In genomic region chr10:6151087-6151977, GRCh38 we compare ENCODE assay signal across 1 cellular context.
TF ChIP-seq lines count a peak whose summit lies in the region.

No MANE protein-coding gene starts in this region.

TF ChIP-seq in K562, 482 proteins besides CTCF, POLR2A, EP300 and RAD21 (continued from another document and continues in another):
- TF ChIP-seq TFE3 (CRISPR knock-in tag; IDR thresholded peaks at IDR 0.05): no peak
- TF ChIP-seq UBTF (IDR thresholded peaks at IDR 0.05; ENCODE audit: borderline replicate concordance in 1 of 2, low read depth in 2 of 2, low read length in 2 of 2): peak in 1 of 2 experiments; percentile 50; a peak in 1 of 4 replicates
- peak; percentile 52 to 66; a peak in 2 of 4 replicates for TF ChIP-seq SIN3A (IDR thresholded peaks at IDR 0.05; ENCODE audit: borderline replicate concordance in 2 of 2, control insufficient read depth in 1 of 2, low read depth in 2 of 2, low read length in 2 of 2)
- no peak for TF ChIP-seq ZNF277 (CRISPR knock-in tag; IDR thresholded peaks at IDR 0.05; ENCODE audit: borderline replicate concordance)
- TF ChIP-seq SMARCB1 (IDR thresholded peaks at IDR 0.05; ENCODE audit: insufficient read length, low read depth): no peak
- TF ChIP-seq ZBTB40 (IDR thresholded peaks at IDR 0.05): 0 out of 2 replicates have a peak, but pooled peaks have one; percentile 31
- TF ChIP-seq ZBTB40 (CRISPR knock-in tag; IDR thresholded peaks at IDR 0.05): no peak
- peak; percentile 31; the same call in 1 of the 2 replicates for TF ChIP-seq CC2D1A (IDR thresholded peaks at IDR 0.05)
- peak; percentile 87 for TF ChIP-seq SPI1 (IDR thresholded peaks at IDR 0.05; ENCODE audit: borderline replicate concordance, low read depth, low read length)
- TF ChIP-seq PHB (CRISPR knock-in tag; IDR thresholded peaks at IDR 0.05): no peak
- TF ChIP-seq ZNF589 (CRISPR knock-in tag; IDR thresholded peaks at IDR 0.05; ENCODE audit: low read depth): no peak
- TF ChIP-seq SMAD4 (CRISPR knock-in tag; conservative IDR thresholded peaks at IDR 0.05): 0 out of 2 replicates have a peak, but pooled peaks have one; percentile 26
- no peak for TF ChIP-seq NFRKB (IDR thresholded peaks at IDR 0.05; ENCODE audit: low read depth)
- peak; percentile 64 for TF ChIP-seq SAP30 (IDR thresholded peaks at IDR 0.05; ENCODE audit: borderline replicate concordance, insufficient read depth, low read depth, low read length, poor library complexity, severe bottlenecking)
- no peak for TF ChIP-seq ZNF143 (CRISPR knock-in tag; IDR thresholded peaks at IDR 0.05)
- 0 out of 2 replicates have a peak, but pooled peaks have one; percentile 30 for TF ChIP-seq ZNF592 (IDR thresholded peaks at IDR 0.05)
- peak; percentile 49; the same call in 1 of the 2 replicates for TF ChIP-seq HDAC2 (IDR thresholded peaks at IDR 0.05)
- peak in 1 of 2 experiments; percentile 34; a peak in 1 of 4 replicates for TF ChIP-seq HDAC1 (IDR thresholded peaks at IDR 0.05)
- TF ChIP-seq KLF16 (IDR thresholded peaks at IDR 0.05): no peak
- TF ChIP-seq ZNF134 (CRISPR knock-in tag; conservative IDR thresholded peaks at IDR 0.05): no peak
- peak; percentile 46; the same call in 1 of the 2 replicates for TF ChIP-seq MTA3 (IDR thresholded peaks at IDR 0.05; ENCODE audit: borderline replicate concordance)
- TF ChIP-seq SRSF1 (IDR thresholded peaks at IDR 0.05; ENCODE audit: low read depth, low read length): no peak
- no peak for TF ChIP-seq ATF1 (CRISPR knock-in tag; IDR thresholded peaks at IDR 0.05)
- peak; percentile 56; the same call in 1 of the 2 replicates for TF ChIP-seq ATF1 (tag; IDR thresholded peaks at IDR 0.05)
- peak; percentile 55 for TF ChIP-seq ATF7 (IDR thresholded peaks at IDR 0.05)
- 0 out of 2 replicates have a peak, but pooled peaks have one; percentile 7 for TF ChIP-seq CREB1 (IDR thresholded peaks at IDR 0.05)
- 0 out of 2 replicates have a peak, but pooled peaks have one; percentile 47 for TF ChIP-seq CREB1 (CRISPR knock-in tag; IDR thresholded peaks at IDR 0.05)
- peak; percentile 49; the same call in 1 of the 2 replicates for TF ChIP-seq ETS1 (conservative IDR thresholded peaks at IDR 0.05; ENCODE audit: control insufficient read depth, low read depth, low read length)
- TF ChIP-seq MAX (CRISPR knock-in tag; IDR thresholded peaks at IDR 0.05): peak; percentile 19; the same call in 1 of the 2 replicates
- no peak for TF ChIP-seq THRB (CRISPR knock-in tag; conservative IDR thresholded peaks at IDR 0.05)
- no peak for TF ChIP-seq ZNF785 (CRISPR knock-in tag; IDR thresholded peaks at IDR 0.05)
- no peak for TF ChIP-seq CBFB (CRISPR knock-in tag; IDR thresholded peaks at IDR 0.05)
- peak; percentile 39; the same call in 1 of the 2 replicates for TF ChIP-seq VEZF1 (CRISPR knock-in tag; IDR thresholded peaks at IDR 0.05)
